Comparison of ENCODE assay signal across 8 cellular contexts in genomic region chr1:46202975-46203737, GRCh38. TPM values are rescaled to one million over a fixed set of nuclear protein-coding genes. Genes with fewer than 3 reads are reported as not detected.
DNase-seq lines count a peak whose midpoint lies in the region; ATAC-seq and TF ChIP-seq lines count a peak whose summit lies in the region.

Gene LURAP1 (plus strand): TSS chr1:46203334. CDS start chr1:46203427, 93 bp downstream.

- peaks cover 0 to 1% of the 10 kb centered on the region in 2 donors for H3K27me3 Mint-ChIP-seq in CD4-positive, alpha-beta memory T cell
- peaks cover 18% of the 10 kb centered on the region for H3K27me3 Mint-ChIP-seq in stimulated activated memory B cell treated with anti-CD40 and anti-IgM and Interleukin-4, amounts not matched to agents 10 μg/mL and 1 μg/mL and 100 μg/mL, for 72 hours

- no peak within 1 kb of the TSS for H4K8ac ChIP-seq in mesendoderm (ENCODE audit: low read depth, low read length)

- H3K27ac ChIP-seq in CD4-positive, alpha-beta memory T cell (ENCODE audit: low read depth, low read length), result no peak within 1 kb of the TSS
- no peak within 1 kb of the TSS for H3K27ac ChIP-seq in mesendoderm (ENCODE audit: low read depth, low read length)

- peaks cover 0 to 3% (median 0%) of the 10 kb centered on the region in 8 donors for H3K9me3 Mint-ChIP-seq in CD4-positive, alpha-beta memory T cell
- H3K9me3 Mint-ChIP-seq in stimulated activated memory B cell treated with anti-CD40 and anti-IgM and Interleukin-4, amounts not matched to agents 10 μg/mL and 1 μg/mL and 100 μg/mL, for 72 hours, result no peaks in the 10 kb centered on the region

- H4K20me1 ChIP-seq in Loucy (ENCODE audit: insufficient read depth, low read length, poor library complexity, severe bottlenecking), result no peaks in the 10 kb centered on the region

- CTCF ChIA-PET in CD4-positive, alpha-beta memory T cell (lab: Charles Lee; ENCODE audit: partially characterized antibody), result interaction anchor here (0.6 to 1.6 kb wide), 2 partner anchors 21 to 25 kb away, joined by 3 to 4 read pairs; no protein-coding TSS in a partner anchor

- no peak within 1 kb of the TSS for H2BK5ac ChIP-seq in mesendoderm (ENCODE audit: low read length)

- no peak within 1 kb of the TSS for H3K23ac ChIP-seq in mesendoderm (ENCODE audit: low read length)

- POLR2A ChIA-PET in CD4-positive, alpha-beta memory T cell (lab: Charles Lee; ENCODE audit: partially characterized antibody), result interaction anchor here (0.6 to 1.1 kb wide), 2 partner anchors 100 to 151 kb away, joined by 3 read pairs; partner anchors contain the start of genes LRRC41 and UQCRH

- no peak within 1 kb of the TSS for H2AK5ac ChIP-seq in mesendoderm (ENCODE audit: low read length)

- H3F3A ChIP-seq in Loucy (ENCODE audit: low read depth), result no peaks in the 10 kb centered on the region

- no peaks in the 10 kb centered on the region for H3K27me3 ChIP-seq in CD4-positive, alpha-beta memory T cell (ENCODE audit: insufficient read depth, low read length)
- H3K27me3 ChIP-seq in Loucy (ENCODE audit: insufficient read depth, low read length, poor library complexity, severe bottlenecking) (no peaks in the 10 kb centered on the region), mesendoderm (ENCODE audit: insufficient read depth, low read length, poor library complexity) (no peaks in the 10 kb centered on the region)

- H3K9ac ChIP-seq in Loucy (ENCODE audit: low read depth, low read length, poor library complexity, severe bottlenecking) (no peak within 1 kb of the TSS), mesendoderm (ENCODE audit: low read length) (peak within 1 kb of the TSS; percentile 65)

- H3K4me1 ChIP-seq in CD4-positive, alpha-beta memory T cell (ENCODE audit: insufficient read depth, low read length), result peaks cover 20% of the 10 kb centered on the region
- H3K4me1 ChIP-seq in Loucy (ENCODE audit: insufficient read depth, low read length, poor library complexity, severe bottlenecking) (peaks cover 4% of the 10 kb centered on the region), mesendoderm (ENCODE audit: control insufficient read depth, low read depth, low read length) (no peaks in the 10 kb centered on the region)

- H3K79me1 ChIP-seq in mesendoderm (ENCODE audit: low read length), result peaks cover 3% of the 10 kb centered on the region

- no peak within 1 kb of the TSS for H3K4ac ChIP-seq in mesendoderm (ENCODE audit: low read depth, low read length)

- peaks cover 6 to 26% (median 13%) of the 10 kb centered on the region in 4 donors for H3K4me1 Mint-ChIP-seq in CD4-positive, alpha-beta memory T cell
- H3K4me1 Mint-ChIP-seq in stimulated activated memory B cell treated with anti-CD40 and anti-IgM and Interleukin-4, amounts not matched to agents 10 μg/mL and 1 μg/mL and 100 μg/mL, for 72 hours, result peaks cover 19% of the 10 kb centered on the region

- peak within 1 kb of the TSS; percentile 94 for H3K56ac ChIP-seq in mesendoderm (ENCODE audit: low read length)

- no peak within 1 kb of the TSS for H2BK120ac ChIP-seq in mesendoderm (ENCODE audit: low read depth, low read length)

- H2AFZ ChIP-seq in Loucy (ENCODE audit: low read length), result peak within 1 kb of the TSS; percentile 72; the same call in 1 of the 2 replicates

- peaks cover 0 to 1% of the 10 kb centered on the region in 2 donors for H3K36me3 Mint-ChIP-seq in CD4-positive, alpha-beta memory T cell
- no peaks in the 10 kb centered on the region for H3K36me3 Mint-ChIP-seq in stimulated activated memory B cell treated with anti-CD40 and anti-IgM and Interleukin-4, amounts not matched to agents 10 μg/mL and 1 μg/mL and 100 μg/mL, for 72 hours

- no CpG with 5 or more reads among the region's 48 CpGs for WGBS in mesendoderm (ENCODE audit: extremely low coverage, insufficient coverage, low lambda C conversion rate)

- H3K4me3 Mint-ChIP-seq in CD4-positive, alpha-beta memory T cell, result peak within 1 kb of the TSS; percentile 11 to 87 (median 78)
- peak within 1 kb of the TSS; percentile 81 for H3K4me3 Mint-ChIP-seq in stimulated activated memory B cell treated with anti-CD40 and anti-IgM and Interleukin-4, amounts not matched to agents 10 μg/mL and 1 μg/mL and 100 μg/mL, for 72 hours

- H3K27ac Mint-ChIP-seq in CD4-positive, alpha-beta memory T cell, result peak within 1 kb of the TSS in 2 of 7 donors; percentile 33 to 53
- H3K27ac Mint-ChIP-seq in stimulated activated memory B cell treated with anti-CD40 and anti-IgM and Interleukin-4, amounts not matched to agents 10 μg/mL and 1 μg/mL and 100 μg/mL, for 72 hours, result peak within 1 kb of the TSS; percentile 18

- peak within 1 kb of the TSS; percentile 72 for H3K18ac ChIP-seq in mesendoderm (ENCODE audit: low read length)

- H2BK15ac ChIP-seq in mesendoderm (replicated peaks; ENCODE audit: low read depth), result no peak within 1 kb of the TSS

- TF ChIP-seq CTCF in Loucy (conservative IDR thresholded peaks at IDR 0.05; ENCODE audit: low read length), result no peak
- no peak for TF ChIP-seq CTCF in epithelial cell of proximal tubule (conservative IDR thresholded peaks at IDR 0.05; ENCODE audit: low read depth, low read length)

- H3K9me3 ChIP-seq in CD4-positive, alpha-beta memory T cell (ENCODE audit: control insufficient read depth in 1 of 2, low read length in 2 of 2), result no peaks in the 10 kb centered on the region
- H3K9me3 ChIP-seq in Loucy (ENCODE audit: insufficient read depth, low read depth, low read length), result no peaks in the 10 kb centered on the region

- ATAC-seq in stimulated activated memory B cell treated with anti-CD40 and anti-IgM and Interleukin-4, amounts not matched to agents 10 μg/mL and 1 μg/mL and 100 μg/mL, for 72 hours, result no peak
- ATAC-seq in HG02678 (IDR thresholded peaks at IDR 0.05; ENCODE audit: unreplicated experiment), result no peak

- peak in 2 of 5 donors; percentile 15 to 22 for DNase-seq in CD4-positive, alpha-beta memory T cell
- peak; percentile 80 for DNase-seq in activated CD8-positive, alpha-beta memory T cell treated with anti-CD3 and anti-CD28 coated beads for 24 hours
- DNase-seq in epithelial cell of proximal tubule (ENCODE audit: low read depth) (no peak), mesendoderm (peak; percentile 58)
- DNase-seq in central memory CD4-positive, alpha-beta T cell, result no peak

- H3K9me2 ChIP-seq in Loucy (replicated peaks; ENCODE audit: low read depth, low read length), result no peaks in the 10 kb centered on the region

- H3K4me3 ChIP-seq in CD4-positive, alpha-beta memory T cell (ENCODE audit: low read length in 2 of 2), result peak within 1 kb of the TSS in 1 of 2 donors; percentile 10
- H3K4me3 ChIP-seq in Loucy (ENCODE audit: low read length, poor library complexity, severe bottlenecking) (peak within 1 kb of the TSS; percentile 37), epithelial cell of proximal tubule (ENCODE audit: low read depth, low read length) (peak within 1 kb of the TSS; percentile 81), mesendoderm (ENCODE audit: low read length) (peak within 1 kb of the TSS; percentile 65)

- H3K4me2 ChIP-seq in Loucy (ENCODE audit: low read depth, low read length, poor library complexity, severe bottlenecking) (peak within 1 kb of the TSS; percentile 41), mesendoderm (ENCODE audit: low read length) (peak within 1 kb of the TSS; percentile 97)

- H4K5ac ChIP-seq in mesendoderm (ENCODE audit: low read length), result no peak within 1 kb of the TSS

- H3K79me2 ChIP-seq in Loucy (ENCODE audit: insufficient read depth, low read length), result no peaks in the 10 kb centered on the region
- H3K79me2 ChIP-seq in mesendoderm (ENCODE audit: control insufficient read depth, insufficient read depth, low read length), result no peaks in the 10 kb centered on the region

- no peaks in the 10 kb centered on the region for H3K36me3 ChIP-seq in CD4-positive, alpha-beta memory T cell (ENCODE audit: insufficient read depth, low read length)
- H3K36me3 ChIP-seq in Loucy (ENCODE audit: insufficient read depth, low read length), result no peaks in the 10 kb centered on the region
- H3K36me3 ChIP-seq in mesendoderm (ENCODE audit: control insufficient read depth, insufficient read depth, low read length), result no peaks in the 10 kb centered on the region

- intact Hi-C loops in CD4-positive, alpha-beta memory T cell (cut with micrococcal nuclease), result no loop called here

RNA-seq across cellular contexts. Expression of gene LURAP1, which starts in this region (rescaled TPM):
- total RNA-seq in CD4-positive, alpha-beta memory T cell, result under 1 TPM; 0.86 to 0.93 TPM
- under 1 TPM in 1 of 2 donors, not detected in 1; 0.20 TPM for polyA plus RNA-seq in CD4-positive, alpha-beta memory T cell
- total RNA-seq in epithelial cell of proximal tubule, result 2.9 and 3.9 TPM in 2 replicates
- polyA plus RNA-seq in mesendoderm (2013, experiment 1 of 2), result 1.2 TPM
- polyA plus RNA-seq in mesendoderm (2013, experiment 2 of 2), result 1.1 TPM

Comparison
In these comparisons a context has a peak if more than half of its experiments do, and no peak if none do; other contexts are left out.
1. DNase-seq: peak in activated CD8-positive, alpha-beta memory T cell treated with anti-CD3 and anti-CD28 coated beads for 24 hours (single experiment) and mesendoderm (single experiment); none in epithelial cell of proximal tubule (single experiment) and central memory CD4-positive, alpha-beta T cell (single experiment).